ENCODE assay signal across 33 cellular contexts in genomic region chr22:48077699-48078098, GRCh38.
"Had no signal": no experiment of that assay in that cellular context is flagged by ENCODE, and none has a peak within 500 bp of the region (broad histone marks: within the 10 kb centered on the region; RNA-seq: fewer than 3 reads in every experiment).

No MANE protein-coding gene starts in this region.

- H3K9me3 ChIP-seq: ascending aorta, breast epithelium, colonic mucosa, esophagus muscularis mucosa, gastrocnemius medialis, heart left ventricle had no signal

- H3K27me3 ChIP-seq: ascending aorta, cardiac muscle cell, colonic mucosa, dorsolateral prefrontal cortex, foreskin keratinocyte, gastrocnemius medialis had no signal

- H3K9me3 Mint-ChIP-seq: activated CD4-positive, alpha-beta memory T cell treated with anti-CD3 and anti-CD28 coated beads for 36 hours; activated CD4-positive, alpha-beta T cell treated with anti-CD3 and anti-CD28 coated beads, Interleukin-2, amount 10 ng/mL, durations not matched to agents 24 days and 14 days; activated naive CD4-positive, alpha-beta T cell treated with anti-CD3 and anti-CD28 coated beads, Interleukin-2, amount 50 U/mL, for 72 hours; activated naive CD8-positive, alpha-beta T cell treated with anti-CD3 and anti-CD28 coated beads, Interleukin-2, amount 10 ng/mL, durations not matched to agents 7 days and 5 days; activated T-helper 1 cell treated with anti-CD3 and anti-CD28 coated beads, Interleukin-12 subunit alpha, Interleukin-12 subunit beta, Interleukin-2, Interleukin-4 antibody, amounts not matched to agents 30 ng/mL and 10 ng/mL and 1 ng/mL, durations not matched to agents 14 hours and 24 hours and 36 hours; activated T-helper 2 cell treated with anti-CD3 and anti-CD28 coated beads, Interferon-gamma antibody, Interleukin-2, Interleukin-4, amounts not matched to agents 10 μg/mL and 5 μg/mL and 100 μg/mL, durations not matched to agents 14 hours and 24 hours and 36 hours; dendritic cell treated with granulocyte-macrophage colony-stimulating factor and Interleukin-4, amounts not matched to agents 40 ng/mL and 50 ng/mL, for 4 days; effector memory CD8-positive, alpha-beta T cell had no signal

- H3K27ac ChIP-seq: ascending aorta, breast epithelium, cardiac muscle cell, colonic mucosa, dorsolateral prefrontal cortex, esophagus muscularis mucosa, foreskin keratinocyte, gastrocnemius medialis, heart left ventricle had no signal

- ATAC-seq: activated CD4-positive, alpha-beta T cell treated with anti-CD3 and anti-CD28 coated beads for 36 hours; activated CD8-positive, alpha-beta memory T cell treated with anti-CD3 and anti-CD28 coated beads, Interleukin-2, amount 10 ng/mL, durations not matched to agents 7 days and 5 days; activated CD8-positive, alpha-beta T cell treated with anti-CD3 and anti-CD28 coated beads, Interleukin-2, amount 10 ng/mL, durations not matched to agents 7 days and 5 days; activated naive CD4-positive, alpha-beta T cell treated with anti-CD3 and anti-CD28 coated beads, Interleukin-2, amount 50 U/mL, for 72 hours; effector memory CD8-positive, alpha-beta T cell; foreskin keratinocyte; gastrocnemius medialis; heart left ventricle had no signal

- H3K36me3 ChIP-seq: ascending aorta, breast epithelium, cardiac muscle cell, colonic mucosa, esophagus muscularis mucosa, gastrocnemius medialis, heart left ventricle had no signal

- H3K36me3 Mint-ChIP-seq: activated CD4-positive, alpha-beta memory T cell treated with anti-CD3 and anti-CD28 coated beads for 36 hours; activated CD8-positive, alpha-beta memory T cell treated with anti-CD3 and anti-CD28 coated beads, Interleukin-2, amount 10 ng/mL, durations not matched to agents 7 days and 5 days; activated naive CD4-positive, alpha-beta T cell treated with anti-CD3 and anti-CD28 coated beads, Interleukin-2, amount 10 ng/mL, durations not matched to agents 7 days and 5 days; activated naive CD4-positive, alpha-beta T cell treated with anti-CD3 and anti-CD28 coated beads, Interleukin-2, amount 50 U/mL, for 72 hours; activated naive CD8-positive, alpha-beta T cell treated with anti-CD3 and anti-CD28 coated beads, Interleukin-2, amount 10 ng/mL, durations not matched to agents 7 days and 5 days; brain had no signal

- H3K27ac Mint-ChIP-seq: activated CD4-positive, alpha-beta memory T cell treated with anti-CD3 and anti-CD28 coated beads for 36 hours; activated CD4-positive, alpha-beta T cell treated with anti-CD3 and anti-CD28 coated beads for 36 hours; activated CD4-positive, alpha-beta T cell treated with anti-CD3 and anti-CD28 coated beads, Interleukin-2, amount 10 ng/mL, durations not matched to agents 24 days and 14 days; activated CD8-positive, alpha-beta memory T cell treated with anti-CD3 and anti-CD28 coated beads, Interleukin-2, amount 10 ng/mL, durations not matched to agents 7 days and 5 days; activated CD8-positive, alpha-beta T cell treated with anti-CD3 and anti-CD28 coated beads, Interleukin-2, amount 10 ng/mL, durations not matched to agents 7 days and 5 days; activated naive CD4-positive, alpha-beta T cell treated with anti-CD3 and anti-CD28 coated beads, Interleukin-2, amount 10 ng/mL, durations not matched to agents 7 days and 5 days; activated naive CD4-positive, alpha-beta T cell treated with anti-CD3 and anti-CD28 coated beads, Interleukin-2, amount 50 U/mL, for 72 hours; activated naive CD8-positive, alpha-beta T cell treated with anti-CD3 and anti-CD28 coated beads, Interleukin-2, amount 10 ng/mL, durations not matched to agents 7 days and 5 days; activated T-helper 1 cell treated with anti-CD3 and anti-CD28 coated beads, Interleukin-12 subunit alpha, Interleukin-12 subunit beta, Interleukin-2, Interleukin-4 antibody, amounts not matched to agents 30 ng/mL and 10 ng/mL and 1 ng/mL, durations not matched to agents 14 hours and 24 hours and 36 hours; activated T-helper 2 cell treated with anti-CD3 and anti-CD28 coated beads, Interferon-gamma antibody, Interleukin-2, Interleukin-4, amounts not matched to agents 10 μg/mL and 5 μg/mL and 100 μg/mL, durations not matched to agents 14 hours and 24 hours and 36 hours; dendritic cell treated with granulocyte-macrophage colony-stimulating factor and Interleukin-4, amounts not matched to agents 40 ng/mL and 50 ng/mL, for 4 days; effector memory CD8-positive, alpha-beta T cell had no signal

- H3K4me1 ChIP-seq: ascending aorta, breast epithelium, colonic mucosa, esophagus muscularis mucosa, foreskin keratinocyte, gastrocnemius medialis, heart left ventricle had no signal

- H3K27me3 Mint-ChIP-seq: dendritic cell treated with granulocyte-macrophage colony-stimulating factor and Interleukin-4, amounts not matched to agents 40 ng/mL and 50 ng/mL, for 4 days had no signal

- H3K4me3 ChIP-seq: ascending aorta, breast epithelium, cardiac muscle cell, colonic mucosa, dorsolateral prefrontal cortex, esophagus muscularis mucosa, gastrocnemius medialis, heart left ventricle had no signal

- DNase-seq: activated CD4-positive, alpha-beta memory T cell treated with anti-CD3 and anti-CD28 coated beads for 36 hours; activated CD4-positive, alpha-beta T cell treated with anti-CD3 and anti-CD28 coated beads for 36 hours; activated CD4-positive, alpha-beta T cell treated with anti-CD3 and anti-CD28 coated beads, Interleukin-2, amount 10 ng/mL, durations not matched to agents 24 days and 14 days; activated CD4-positive, CD25-positive, alpha-beta regulatory T cell; activated CD4-positive, CD25-positive, alpha-beta regulatory T cell treated with anti-CD3 and anti-CD28 coated beads, Interleukin-2, amount 50 U/mL, for 72 hours; activated CD8-positive, alpha-beta memory T cell treated with anti-CD3 and anti-CD28 coated beads, Interleukin-2, amount 10 ng/mL, durations not matched to agents 7 days and 5 days; activated CD8-positive, alpha-beta memory T cell treated with anti-CD3 and anti-CD28 coated beads, Interleukin-2, amount 50 U/mL, for 4 hours; activated CD8-positive, alpha-beta T cell treated with anti-CD3 and anti-CD28 coated beads, Interleukin-2, amount 10 ng/mL, durations not matched to agents 7 days and 5 days; activated effector memory CD4-positive, alpha-beta T cell treated with anti-CD3 and anti-CD28 coated beads, Interleukin-2, amount 50 U/mL, for 16 hours; activated naive CD4-positive, alpha-beta T cell treated with anti-CD3 and anti-CD28 coated beads, Interleukin-2, amount 10 ng/mL, durations not matched to agents 7 days and 5 days; activated naive CD8-positive, alpha-beta T cell treated with anti-CD3 and anti-CD28 coated beads, Interleukin-2, amount 10 ng/mL, durations not matched to agents 7 days and 5 days; activated T-cell treated with anti-CD3 and anti-CD28 coated beads, Interleukin-2, amount 50 U/mL, for 1 hour; activated T-cell treated with anti-CD3 and anti-CD28 coated beads, Interleukin-2, amount 50 U/mL, for 48 hours; central memory CD4-positive, alpha-beta T cell; cerebellar nuclear complex; colonic mucosa; dorsolateral prefrontal cortex; effector memory CD8-positive, alpha-beta T cell; erythroblast; foreskin keratinocyte; gastrocnemius medialis; glutamatergic neuron; heart left ventricle; T-helper 2 cell had no signal

- H3K4me3 Mint-ChIP-seq: activated CD4-positive, alpha-beta memory T cell treated with anti-CD3 and anti-CD28 coated beads for 36 hours; activated CD4-positive, alpha-beta T cell treated with anti-CD3 and anti-CD28 coated beads for 36 hours; activated CD4-positive, alpha-beta T cell treated with anti-CD3 and anti-CD28 coated beads, Interleukin-2, amount 10 ng/mL, durations not matched to agents 24 days and 14 days; activated CD8-positive, alpha-beta memory T cell treated with anti-CD3 and anti-CD28 coated beads, Interleukin-2, amount 10 ng/mL, durations not matched to agents 7 days and 5 days; activated CD8-positive, alpha-beta T cell treated with anti-CD3 and anti-CD28 coated beads, Interleukin-2, amount 10 ng/mL, durations not matched to agents 7 days and 5 days; activated naive CD4-positive, alpha-beta T cell treated with anti-CD3 and anti-CD28 coated beads, Interleukin-2, amount 10 ng/mL, durations not matched to agents 7 days and 5 days; activated naive CD8-positive, alpha-beta T cell treated with anti-CD3 and anti-CD28 coated beads, Interleukin-2, amount 10 ng/mL, durations not matched to agents 7 days and 5 days; activated T-helper 1 cell treated with anti-CD3 and anti-CD28 coated beads, Interleukin-12 subunit alpha, Interleukin-12 subunit beta, Interleukin-2, Interleukin-4 antibody, amounts not matched to agents 30 ng/mL and 10 ng/mL and 1 ng/mL, durations not matched to agents 14 hours and 24 hours and 36 hours; brain; dendritic cell treated with granulocyte-macrophage colony-stimulating factor and Interleukin-4, amounts not matched to agents 40 ng/mL and 50 ng/mL, for 4 days; effector memory CD8-positive, alpha-beta T cell had no signal
